Comparison of ENCODE assay signal across 8 cellular contexts in genomic region chr19:5048091-5048726, GRCh38.
A peak's percentile ranks its signal among the peaks of the same experiment; 100 is the strongest.
DNase-seq lines count a peak whose midpoint lies in the region; ATAC-seq, FAIRE-seq and TF ChIP-seq lines count a peak whose summit lies in the region.

No MANE protein-coding gene starts in this region.

- H3K4me2 ChIP-seq in KMS-11 = no peak overlapping the region

- no peaks in the 10 kb centered on the region for H3K36me3 Mint-ChIP-seq in activated naive CD4-positive, alpha-beta T cell treated with anti-CD3 and anti-CD28 coated beads, Interleukin-2, amount 50 U/mL, for 72 hours

- no peaks in the 10 kb centered on the region for H3K9me3 Mint-ChIP-seq in activated naive CD4-positive, alpha-beta T cell treated with anti-CD3 and anti-CD28 coated beads, Interleukin-2, amount 50 U/mL, for 72 hours

- no peaks in the 10 kb centered on the region for H3K27me3 ChIP-seq in KMS-11 (ENCODE audit: insufficient read depth, low read depth)

- no peak overlapping the region for H2AFZ ChIP-seq in KMS-11 (ENCODE audit: low read depth)

- no peak overlapping the region for H3K27ac ChIP-seq in KMS-11

- no peaks in the 10 kb centered on the region for H4K20me1 ChIP-seq in KMS-11 (ENCODE audit: insufficient read depth)

- TF ChIP-seq CTCF in KMS-11 (conservative IDR thresholded peaks at IDR 0.05; ENCODE audit: low read depth, low read length) = peak; percentile 53

- no peak overlapping the region for H3K27ac Mint-ChIP-seq in activated naive CD4-positive, alpha-beta T cell treated with anti-CD3 and anti-CD28 coated beads, Interleukin-2, amount 50 U/mL, for 72 hours

- ATAC-seq in SK-N-SH treated with all-trans-retinoic acid at 6 μM for 48 hours (peak; percentile 94), Right ventricle myocardium superior (ENCODE audit: poor library complexity) (peak; percentile 90), HG02973 (IDR thresholded peaks at IDR 0.05; ENCODE audit: unreplicated experiment) (no peak)
- peak; percentile 80 to 85 for ATAC-seq in activated naive CD4-positive, alpha-beta T cell treated with anti-CD3 and anti-CD28 coated beads, Interleukin-2, amount 50 U/mL, for 72 hours

- no peak overlapping the region for H3K4me3 ChIP-seq in KMS-11 (IDR thresholded peaks at IDR 0.05; ENCODE audit: insufficient read depth, low read depth, low read length)

- intact Hi-C loops in Right ventricle myocardium superior (cut with DNase I) (no loop called here), posterior vena cava (cut with DNase I) (loop anchor here in 1 of 2 donors (10.0 kb wide), 1 partner anchor 537 kb away; no protein-coding TSS in a partner anchor)

- no peaks in the 10 kb centered on the region for H3K79me2 ChIP-seq in KMS-11 (ENCODE audit: insufficient read depth, low read depth)

- no peak overlapping the region for H3K9ac ChIP-seq in KMS-11

- peak; percentile 77 for DNase-seq in DMS53 (lab: John Stamatoyannopoulos, UW)
- peak in 1 of 2 donors; percentile 72 for DNase-seq in activated naive CD4-positive, alpha-beta T cell treated with anti-CD3 and anti-CD28 coated beads, Interleukin-2, amount 50 U/mL, for 72 hours (ENCODE audit: low spot score in 2 of 2)
- DNase-seq in Right ventricle myocardium superior = peak; percentile 87
- DNase-seq in posterior vena cava (ENCODE audit: low spot score) = peak; percentile 95
- DNase-seq in urothelium cell line (ENCODE audit: low spot score) = peak; percentile 85

- H3K36me3 ChIP-seq in KMS-11 (ENCODE audit: insufficient read depth) = no peaks in the 10 kb centered on the region

- FAIRE-seq in urothelium cell line (lab: Jason Lieb, UNC) = peak; percentile 56

- no peaks in the 10 kb centered on the region for H3K4me1 ChIP-seq in KMS-11 (ENCODE audit: low read depth, poor library complexity, severe bottlenecking)

TF ChIP-seq in SK-N-SH treated with all-trans-retinoic acid at 6 μM for 48 hours, 23 proteins besides CTCF, POLR2A, EP300 and RAD21:
- TF ChIP-seq ZFP3 (CRISPR knock-in tag; IDR thresholded peaks at IDR 0.05) (0 out of 2 replicates have a peak, but pooled peaks have one; percentile 17), PATZ1 (CRISPR knock-in tag; IDR thresholded peaks at IDR 0.05; ENCODE audit: borderline replicate concordance) (no peak)
TF ChIP-seq in SK-N-SH treated with all-trans-retinoic acid at 6 μM for 48 hours: peak in this region for 1.
